ENCODE assay signal across 9 cellular contexts in the genomic region with DNA sequence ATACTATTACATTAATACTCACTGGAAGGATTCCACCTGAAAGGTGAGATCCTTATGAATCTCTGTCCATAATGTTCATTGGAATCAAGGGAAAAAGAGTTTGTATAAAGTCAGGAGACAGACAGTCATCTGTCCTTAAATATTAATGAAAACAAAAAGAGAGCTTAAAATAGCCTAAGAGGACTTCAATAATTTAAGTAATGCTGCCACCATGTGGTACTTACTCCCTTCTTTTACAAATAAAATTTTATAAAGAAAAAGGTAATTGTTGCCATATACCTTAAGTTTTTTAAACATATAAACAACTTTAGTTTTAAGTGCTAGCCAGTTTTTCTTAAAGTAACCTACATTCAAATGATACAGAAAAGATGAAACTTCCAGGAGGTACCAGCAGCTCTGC. TPM values are rescaled to one million over a fixed set of nuclear protein-coding genes. Genes with fewer than 3 reads are reported as not detected.
DNase-seq lines count a peak whose midpoint lies in the region; ATAC-seq and FAIRE-seq lines count a peak whose summit lies in the region.
"Had no signal": no experiment of that assay in that cellular context is flagged by ENCODE, and none has a peak within 500 bp of the region (broad histone marks: within the 10 kb centered on the region; RNA-seq: fewer than 3 reads in every experiment).

No MANE protein-coding gene starts in this region.

- ATAC-seq in GM21381 (IDR thresholded peaks at IDR 0.05; ENCODE audit: unreplicated experiment) = no peak

- CTCF ChIA-PET in CD8-positive, alpha-beta memory T cell (lab: Charles Lee) = no interaction called here

- peaks cover 7% of the 10 kb centered on the region for H3K36me3 ChIP-seq in CD8-positive, alpha-beta memory T cell (ENCODE audit: insufficient read depth, low read length)

- H3K27me3 Mint-ChIP-seq in CD8-positive, alpha-beta memory T cell = no peaks in the 10 kb centered on the region

- H3K9me3 ChIP-seq in CD8-positive, alpha-beta memory T cell (ENCODE audit: low read length) = no peaks in the 10 kb centered on the region

- peaks cover 10 to 29% (median 23%) of the 10 kb centered on the region in 3 donors for H3K4me1 Mint-ChIP-seq in CD8-positive, alpha-beta memory T cell

- peak overlapping the region in 1 of 8 donors; percentile 34 for H3K27ac Mint-ChIP-seq in CD8-positive, alpha-beta memory T cell

- peaks cover 15 to 67% (median 18%) of the 10 kb centered on the region in 3 donors for H3K36me3 Mint-ChIP-seq in CD8-positive, alpha-beta memory T cell

- POLR2A ChIA-PET in CD8-positive, alpha-beta memory T cell (lab: Charles Lee) = no interaction called here

- DNase-seq in EL (peak; percentile 22), RKO (ENCODE audit: low spot score) (peak; percentile 62), fibroblast of the conjunctiva (ENCODE audit: low read depth) (peak; percentile 38), mesenteric fat pad (ENCODE audit: low spot score) (no peak)
- no peak for DNase-seq in activated CD4-positive, CD25-positive, alpha-beta regulatory T cell treated with anti-CD3 and anti-CD28 coated beads, Interleukin-2, amount 50 U/mL, for 72 hours
- no peak for DNase-seq in CD8-positive, alpha-beta memory T cell
- DNase-seq: midbrain had no signal

- H3K4me3 Mint-ChIP-seq in CD8-positive, alpha-beta memory T cell = no peak overlapping the region

- H3K4me1 ChIP-seq in CD8-positive, alpha-beta memory T cell (ENCODE audit: insufficient read depth, low read length) = peaks cover 7% of the 10 kb centered on the region

- FAIRE-seq in A204.1 (lab: Jason Lieb, UNC) = peak; percentile 89

- no peaks in the 10 kb centered on the region for H3K27me3 ChIP-seq in CD8-positive, alpha-beta memory T cell (ENCODE audit: insufficient read depth, low read length, poor library complexity, severe bottlenecking)

- H3K9me3 Mint-ChIP-seq in CD8-positive, alpha-beta memory T cell = no peaks in the 10 kb centered on the region

- H3K27ac ChIP-seq in CD8-positive, alpha-beta memory T cell (ENCODE audit: low read depth, low read length) = no peak overlapping the region

- no peak overlapping the region for H3K4me3 ChIP-seq in CD8-positive, alpha-beta memory T cell (ENCODE audit: low read length)

RNA-seq across cellular contexts. Expression of a gene that starts 5.1 kb away (rescaled TPM):
- total RNA-seq in mesenteric fat pad = 10.2 TPM
- total RNA-seq in CD8-positive, alpha-beta memory T cell = 10 to 100 TPM; 20.0 to 22.6 TPM
- polyA plus RNA-seq in CD8-positive, alpha-beta memory T cell = 27.9 TPM

RNA-seq across cellular contexts. Expression of a gene that starts 43.2 kb away (rescaled TPM):
- total RNA-seq in mesenteric fat pad = 12.7 TPM
- total RNA-seq in CD8-positive, alpha-beta memory T cell = 10 to 100 TPM; 71.2 to 76.0 TPM
- 48.3 TPM for polyA plus RNA-seq in CD8-positive, alpha-beta memory T cell

Comparison
In these comparisons a context has a peak if more than half of its experiments do, and no peak if none do; other contexts are left out.
1. DNase-seq: peak in EL (single experiment), RKO (single experiment) and fibroblast of the conjunctiva (single experiment); none in activated CD4-positive, CD25-positive, alpha-beta regulatory T cell treated with anti-CD3 and anti-CD28 coated beads, Interleukin-2, amount 50 U/mL, for 72 hours (single experiment), mesenteric fat pad (single experiment) and CD8-positive, alpha-beta memory T cell (0 of 5).